Comparison of ENCODE assay signal across 33 cellular contexts in genomic region chr2:166841152-166841551, GRCh38. TPM values are rescaled to one million over a fixed set of nuclear protein-coding genes. Genes with fewer than 3 reads are reported as not detected.
"Had no signal": no experiment of that assay in that cellular context is flagged by ENCODE, and none has a peak within 500 bp of the region (broad histone marks: within the 10 kb centered on the region; RNA-seq: fewer than 3 reads in every experiment).

No MANE protein-coding gene starts in this region.

- H3K27ac Mint-ChIP-seq: dendritic cell treated with granulocyte-macrophage colony-stimulating factor and Interleukin-4, amounts not matched to agents 40 ng/mL and 50 ng/mL, for 4 days; nephron had no signal

- H3K27ac ChIP-seq: colonic mucosa, esophagus muscularis mucosa, foreskin keratinocyte, gastroesophageal sphincter, heart left ventricle, hepatocyte, left lung, neutrophil, parathyroid adenoma, prostate gland, right atrium auricular region, stomach, thyroid gland, vagina had no signal

- ATAC-seq: foreskin keratinocyte; gastroesophageal sphincter; heart left ventricle; left cardiac atrium; left lung; naive thymus-derived CD4-positive, alpha-beta T cell; sciatic nerve had no signal

- H2AFZ ChIP-seq: hepatocyte, parathyroid adenoma had no signal

- H3K4me1 Mint-ChIP-seq: naive thymus-derived CD4-positive, alpha-beta T cell had no signal

- H3K4me1 ChIP-seq: colonic mucosa, esophagus muscularis mucosa, foreskin keratinocyte, gastroesophageal sphincter, heart left ventricle, left lung, parathyroid adenoma, prostate gland, right atrium auricular region, stomach, thyroid gland, vagina had no signal

- H3K9me3 ChIP-seq: colonic mucosa, esophagus muscularis mucosa, gastroesophageal sphincter, heart left ventricle, left lung, neutrophil, prostate gland, right atrium auricular region, stomach, thyroid gland, vagina had no signal

- H3K27me3 ChIP-seq: colonic mucosa, esophagus muscularis mucosa, foreskin keratinocyte, gastroesophageal sphincter, heart left ventricle, hepatocyte, left lung, neutrophil, right atrium auricular region, stomach, thyroid gland, vagina had no signal

- H3K4me3 Mint-ChIP-seq: dendritic cell treated with granulocyte-macrophage colony-stimulating factor and Interleukin-4, amounts not matched to agents 40 ng/mL and 50 ng/mL, for 4 days; naive thymus-derived CD4-positive, alpha-beta T cell; nephron had no signal

- H3K4me3 ChIP-seq: colonic mucosa, esophagus muscularis mucosa, gastroesophageal sphincter, heart left ventricle, hepatocyte, left lung, prostate gland, right atrium auricular region, smooth muscle cell, stomach, thyroid gland, vagina had no signal

- H3K79me2 ChIP-seq: hepatocyte, parathyroid adenoma had no signal

- H3K36me3 Mint-ChIP-seq: naive thymus-derived CD4-positive, alpha-beta T cell had no signal

- H3K9ac ChIP-seq: parathyroid adenoma had no signal

- H3K4me2 ChIP-seq: hepatocyte, smooth muscle cell had no signal

- H3K36me3 ChIP-seq: colonic mucosa, esophagus muscularis mucosa, gastroesophageal sphincter, heart left ventricle, left lung, neutrophil, prostate gland, right atrium auricular region, stomach, thyroid gland, vagina had no signal

- H3K27me3 Mint-ChIP-seq: dendritic cell treated with granulocyte-macrophage colony-stimulating factor and Interleukin-4, amounts not matched to agents 40 ng/mL and 50 ng/mL, for 4 days had no signal

- DNase-seq: colonic mucosa; effector CD8-positive, alpha-beta T cell; foreskin keratinocyte; heart left ventricle; left cardiac atrium; left lung; mesenchymal stem cell; midbrain; naive thymus-derived CD4-positive, alpha-beta T cell; stimulated activated CD4-positive, alpha-beta T cell treated with anti-CD3 and anti-CD28 coated beads, Interleukin-12 subunit alpha, Interleukin-12 subunit beta, amount 100 ng/mL, for 4 hours; stimulated activated CD4-positive, alpha-beta T cell treated with anti-CD3 and anti-CD28 coated beads, Interleukin-1b, Interleukin-23, amount 100 ng/mL, for 48 hours; stimulated activated CD4-positive, alpha-beta T cell treated with anti-CD3 and anti-CD28 coated beads, Interleukin-4, amount 100 ng/mL, for 1 hour; stimulated activated CD8-positive, alpha-beta memory T cell treated with anti-CD3 and anti-CD28 coated beads, Interleukin-4, amount 100 ng/mL, for 48 hours; stimulated activated naive CD4-positive, alpha-beta T cell treated with Interleukin-2 at 50 U/mL for 16 hours; stomach; thyroid gland; trophoblast cell had no signal

RNA-seq across cellular contexts. Expression of gene XIRP2, which starts 47.1 kb away (rescaled TPM):
- total RNA-seq: epithelial cell of proximal tubule; foreskin keratinocyte; hepatocyte; lung microvascular endothelial cell; naive thymus-derived CD4-positive, alpha-beta T cell; osteoblast; smooth muscle cell; subcutaneous adipose tissue; vagina had no signal
- polyA plus RNA-seq: foreskin keratinocyte; hepatocyte; naive thymus-derived CD4-positive, alpha-beta T cell; smooth muscle cell had no signal
